ENCODE assay signal across 16 cellular contexts in the genomic region with DNA sequence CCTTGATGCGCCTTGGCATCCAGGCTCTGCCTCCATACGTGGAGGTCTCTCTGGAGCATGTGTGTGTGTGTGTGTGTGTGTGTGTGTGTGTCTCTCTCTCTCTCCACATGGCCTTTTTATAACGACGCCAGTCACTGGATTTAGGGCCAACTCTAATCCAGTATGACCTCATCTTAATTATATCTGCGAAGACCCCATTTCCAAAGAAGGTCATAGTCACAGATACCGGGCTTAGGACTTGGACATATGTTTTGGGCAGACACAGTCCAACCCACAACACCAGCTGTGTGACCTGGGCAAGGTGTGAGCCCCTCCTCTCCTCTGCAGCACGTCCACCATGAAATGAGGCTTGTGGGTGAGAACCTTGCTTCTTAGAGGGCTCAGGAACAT.
DNase-seq lines count a peak whose midpoint lies in the region; ATAC-seq, FAIRE-seq and TF ChIP-seq lines count a peak whose summit lies in the region.
"Had no signal": no experiment of that assay in that cellular context is flagged by ENCODE, and none has a peak within 500 bp of the region (broad histone marks: within the 10 kb centered on the region; RNA-seq: fewer than 3 reads in every experiment).

No MANE protein-coding gene starts in this region.

- H3K9ac ChIP-seq in neuronal stem cell (ENCODE audit: low read depth, low read length, poor library complexity), result no peak overlapping the region

- H2AK5ac ChIP-seq in neuronal stem cell (ENCODE audit: low read depth, low read length), result no peak overlapping the region

- no peak overlapping the region for H3K4me2 ChIP-seq in GM23338
- no peak overlapping the region for H3K4me2 ChIP-seq in neuronal stem cell (ENCODE audit: insufficient read depth, low read length, poor library complexity, severe bottlenecking)

- H3K4me1 Mint-ChIP-seq in CD8-positive, alpha-beta T cell (ENCODE audit: low read depth), result peaks cover 27% of the 10 kb centered on the region
- H3K4me1 Mint-ChIP-seq in GM23338, result peaks cover 39% of the 10 kb centered on the region
- peaks cover 4% of the 10 kb centered on the region for H3K4me1 Mint-ChIP-seq in activated T-helper 17 cell treated with anti-CD3 and anti-CD28 coated beads, Interleukin-2, amount 50 U/mL, for 72 hours

- H3K9me2 ChIP-seq in GM23338 (ENCODE audit: insufficient read depth), result no peaks in the 10 kb centered on the region; the same call in 1 of the 2 replicates

- H3K27me3 Mint-ChIP-seq in CD8-positive, alpha-beta T cell (ENCODE audit: low read depth), result no peaks in the 10 kb centered on the region
- H3K27me3 Mint-ChIP-seq in GM23338 (ENCODE audit: insufficient read depth, low read depth, poor library complexity), result peaks cover 17% of the 10 kb centered on the region
- no peaks in the 10 kb centered on the region for H3K27me3 Mint-ChIP-seq in activated T-helper 17 cell treated with anti-CD3 and anti-CD28 coated beads, Interleukin-2, amount 50 U/mL, for 72 hours

- no peak overlapping the region for H3K4me3 ChIP-seq in CD8-positive, alpha-beta T cell (ENCODE audit: low read depth, low read length)
- no peak overlapping the region for H3K4me3 ChIP-seq in GM23338
- no peak overlapping the region for H3K4me3 ChIP-seq in bronchial epithelial cell (ENCODE audit: low read depth, low read length)
- H3K4me3 ChIP-seq in neuronal stem cell (ENCODE audit: low read length in 2 of 2), result peak overlapping the region in 1 of 2 donors; percentile 20

- H3K9me3 Mint-ChIP-seq in CD8-positive, alpha-beta T cell, result no peaks in the 10 kb centered on the region
- no peaks in the 10 kb centered on the region; the same call in 2 of the 3 replicates for H3K9me3 Mint-ChIP-seq in GM23338
- no peaks in the 10 kb centered on the region for H3K9me3 Mint-ChIP-seq in activated T-helper 17 cell treated with anti-CD3 and anti-CD28 coated beads, Interleukin-2, amount 50 U/mL, for 72 hours
- H3K9me3 Mint-ChIP-seq: H9 had no signal

- peak; percentile 32 for FAIRE-seq in bronchial epithelial cell (lab: Jason Lieb, UNC)

- no peak overlapping the region for H2AFZ ChIP-seq in GM23338
- no peak overlapping the region for H2AFZ ChIP-seq in neuronal stem cell (ENCODE audit: low read length)

- H3K4me1 ChIP-seq in CD8-positive, alpha-beta T cell (ENCODE audit: insufficient read depth, low read length), result no peaks in the 10 kb centered on the region
- H3K4me1 ChIP-seq in GM23338 (ENCODE audit: insufficient read depth), result peaks cover 3% of the 10 kb centered on the region; the same call in 1 of the 2 replicates
- peaks cover 10 to 29% of the 10 kb centered on the region in 2 donors for H3K4me1 ChIP-seq in neuronal stem cell (ENCODE audit: control insufficient read depth in 2 of 2, insufficient read depth in 1 of 2, low read depth in 1 of 2, low read length in 2 of 2)

- H3K23ac ChIP-seq in neuronal stem cell (ENCODE audit: low read depth, low read length, poor library complexity), result peak overlapping the region; percentile 46

- H2BK15ac ChIP-seq in neuronal stem cell (ENCODE audit: low read length), result no peak overlapping the region

- no peak for TF ChIP-seq CTCF in CD8-positive, alpha-beta T cell (IDR thresholded peaks at IDR 0.05)
- TF ChIP-seq CTCF in GM23338 (conservative IDR thresholded peaks at IDR 0.05; ENCODE audit: low read depth in 2 of 2) (no peak), bronchial epithelial cell (IDR thresholded peaks at IDR 0.05; ENCODE audit: insufficient read depth, low read length, severe bottlenecking) (no peak)

- H4K8ac ChIP-seq in neuronal stem cell (ENCODE audit: low read depth, low read length), result no peak overlapping the region

- no peaks in the 10 kb centered on the region for H3K27me3 ChIP-seq in CD8-positive, alpha-beta T cell (ENCODE audit: insufficient read depth, low read length)
- H3K27me3 ChIP-seq in GM23338 (ENCODE audit: insufficient read depth) (no peaks in the 10 kb centered on the region), bronchial epithelial cell (ENCODE audit: control insufficient read depth, insufficient read depth, low read length) (no peaks in the 10 kb centered on the region), neuronal stem cell (ENCODE audit: control insufficient read depth in 3 of 3, insufficient read depth in 3 of 3, low read depth in 1 of 3, low read length in 3 of 3) (no peaks in the 10 kb centered on the region)

- CTCF ChIA-PET in CD8-positive, alpha-beta T cell (lab: Charles Lee), result no interaction called here

- no peak overlapping the region for H3K14ac ChIP-seq in neuronal stem cell (ENCODE audit: low read length)

- H2BK5ac ChIP-seq in neuronal stem cell (ENCODE audit: low read length), result no peak overlapping the region

- no peaks in the 10 kb centered on the region for H3K36me3 ChIP-seq in CD8-positive, alpha-beta T cell (ENCODE audit: insufficient read depth, low read length)
- H3K36me3 ChIP-seq in GM23338 (ENCODE audit: insufficient read depth), result no peaks in the 10 kb centered on the region
- H3K36me3 ChIP-seq in bronchial epithelial cell (ENCODE audit: control insufficient read depth, insufficient read depth, low read length), result peaks cover 8% of the 10 kb centered on the region
- H3K36me3 ChIP-seq in neuronal stem cell (replicated peaks in 1 of 2; ENCODE audit: control insufficient read depth in 2 of 2, insufficient read depth in 2 of 2, low read length in 2 of 2), result no peaks in the 10 kb centered on the region

- H3K79me1 ChIP-seq in neuronal stem cell (ENCODE audit: low read depth, low read length), result peaks cover 1% of the 10 kb centered on the region

- no peak overlapping the region for H4K91ac ChIP-seq in neuronal stem cell (ENCODE audit: low read depth, low read length, poor library complexity)

- no peaks in the 10 kb centered on the region for H3K9me3 ChIP-seq in CD8-positive, alpha-beta T cell (ENCODE audit: low read length)
- H3K9me3 ChIP-seq in neuronal stem cell (replicated peaks in 1 of 2; ENCODE audit: control insufficient read depth in 2 of 2, insufficient read depth in 1 of 2, low read depth in 1 of 2, low read length in 2 of 2), result no peaks in the 10 kb centered on the region

- no peak for ATAC-seq in CD8-positive, alpha-beta T cell
- ATAC-seq in GM23338, result no peak
- ATAC-seq in GM21447 (IDR thresholded peaks at IDR 0.05; ENCODE audit: unreplicated experiment), result no peak
- no peak for ATAC-seq in activated T-helper 17 cell treated with anti-CD3 and anti-CD28 coated beads, Interleukin-2, amount 50 U/mL, for 72 hours (replicated peaks)
- ATAC-seq: Panc1 had no signal

- peaks cover 13% of the 10 kb centered on the region for H4K20me1 ChIP-seq in GM23338 (replicated peaks; ENCODE audit: insufficient read depth)

- no peaks in the 10 kb centered on the region for H3F3A ChIP-seq in GM23338 (replicated peaks; ENCODE audit: low read depth)

- H2BK12ac ChIP-seq in neuronal stem cell (ENCODE audit: low read length), result no peak overlapping the region

- no CpG with 5 or more reads among the region's 7 CpGs for WGBS in neuronal stem cell (ENCODE audit: extremely low coverage in 2 of 2, insufficient read length in 2 of 2, insufficient replicate concordance in 1 of 2), 2 donors

- H3K18ac ChIP-seq in neuronal stem cell (ENCODE audit: low read length), result peak overlapping the region; percentile 32

- H3K4ac ChIP-seq in neuronal stem cell (ENCODE audit: low read length), result no peak overlapping the region

- no peak overlapping the region for H3K27ac ChIP-seq in CD8-positive, alpha-beta T cell (ENCODE audit: low read depth, low read length)
- no peak overlapping the region for H3K27ac ChIP-seq in GM23338 (ENCODE audit: low read depth)
- H3K27ac ChIP-seq in neuronal stem cell (replicated peaks; ENCODE audit: low read length), result no peak overlapping the region

- DNase-seq in CD8-positive, alpha-beta T cell, result no peak
- no peak for DNase-seq in GM23338 (ENCODE audit: low spot score)
- DNase-seq in bronchial epithelial cell (ENCODE audit: low read depth), result no peak
- DNase-seq in neuronal stem cell (ENCODE audit: low spot score), result no peak
- no peak for DNase-seq in RPMI8226
- DNase-seq: ACHN, AML-193, Kasumi-1, NCI-H187 treated with DMSO at 0.1 percent for 48 hours, NCI-H446, Right ventricle myocardium superior had no signal

- H3K79me2 ChIP-seq in GM23338 (replicated peaks; ENCODE audit: insufficient read depth), result peaks cover 41% of the 10 kb centered on the region

- no peak overlapping the region for H3K4me3 Mint-ChIP-seq in CD8-positive, alpha-beta T cell
- no peak overlapping the region for H3K4me3 Mint-ChIP-seq in GM23338
- H3K4me3 Mint-ChIP-seq in activated T-helper 17 cell treated with anti-CD3 and anti-CD28 coated beads, Interleukin-2, amount 50 U/mL, for 72 hours, result no peak overlapping the region
- H3K4me3 Mint-ChIP-seq: CD14-positive monocyte had no signal

- peak overlapping the region; percentile 57 for H3K27ac Mint-ChIP-seq in CD8-positive, alpha-beta T cell
- H3K27ac Mint-ChIP-seq in GM23338, result 0 out of 2 replicates have a peak overlapping the region, but pooled peaks have one; percentile 38
- no peak overlapping the region for H3K27ac Mint-ChIP-seq in activated T-helper 17 cell treated with anti-CD3 and anti-CD28 coated beads, Interleukin-2, amount 50 U/mL, for 72 hours

- intact Hi-C loops in CD8-positive, alpha-beta T cell (cut with DNase I, micrococcal nuclease), result no loop called here

- peak overlapping the region; percentile 58 for H2BK120ac ChIP-seq in neuronal stem cell (ENCODE audit: low read depth, low read length)

- peaks cover 11% of the 10 kb centered on the region for H3K36me3 Mint-ChIP-seq in CD8-positive, alpha-beta T cell
- H3K36me3 Mint-ChIP-seq in GM23338 (ENCODE audit: low read depth), result no peaks in the 10 kb centered on the region; the same call in 2 of the 3 replicates
- no peaks in the 10 kb centered on the region for H3K36me3 Mint-ChIP-seq in activated T-helper 17 cell treated with anti-CD3 and anti-CD28 coated beads, Interleukin-2, amount 50 U/mL, for 72 hours (ENCODE audit: low read depth)

- POLR2A ChIA-PET in CD8-positive, alpha-beta T cell (lab: Charles Lee), result no interaction called here

TF ChIP-seq in GM23338, 12 proteins besides CTCF, POLR2A, EP300 and RAD21 (continues in another document):
- no peak for TF ChIP-seq ZNF114 (CRISPR knock-in tag; IDR thresholded peaks at IDR 0.05)
- no peak for TF ChIP-seq STAT1 (IDR thresholded peaks at IDR 0.05; ENCODE audit: unreplicated experiment)
